11 cellular contexts compared by ENCODE assay signal in genomic region chr1:55244476-55245109, GRCh38. TPM values are rescaled to one million over a fixed set of nuclear protein-coding genes. Genes with fewer than 3 reads are reported as not detected.
A peak's percentile ranks its signal among the peaks of the same experiment; 100 is the strongest.
DNase-seq lines count a peak whose midpoint lies in the region; ATAC-seq and TF ChIP-seq lines count a peak whose summit lies in the region.
"Had no signal": no experiment of that assay in that cellular context is flagged by ENCODE, and none has a peak within 500 bp of the region (broad histone marks: within the 10 kb centered on the region; RNA-seq: fewer than 3 reads in every experiment).

No MANE protein-coding gene starts in this region.

- TF ChIP-seq RAD21 in IMR-90 (IDR thresholded peaks at IDR 0.05; ENCODE audit: low read length) = no peak

- WGBS in IMR-90 (ENCODE audit: extremely low coverage in 2 of 2, insufficient read length in 1 of 2), 2 experiments = no CpG with 5 or more reads among the region's 6 CpGs
- WGBS in gastroesophageal sphincter (ENCODE audit: low coverage in 1 of 2), 2 donors = 62 to 75% methylated on average over 6 of the region's 6 CpGs

- H3K23ac ChIP-seq in IMR-90 (ENCODE audit: low read depth, low read length) = no peak overlapping the region

- no peak overlapping the region for H3K14ac ChIP-seq in IMR-90 (replicated peaks; ENCODE audit: low read depth, low read length)

- H3K9me3 Mint-ChIP-seq in activated B cell treated with CpG ODN at 0.5 μM for 24 hours = no peaks in the 10 kb centered on the region

- H4K5ac ChIP-seq in IMR-90 (ENCODE audit: low read depth, low read length) = no peak overlapping the region

- H3K4ac ChIP-seq in IMR-90 (ENCODE audit: low read depth, low read length) = no peak overlapping the region

- no peak overlapping the region for H4K91ac ChIP-seq in IMR-90 (ENCODE audit: insufficient read depth, low read depth, low read length)

- no peak overlapping the region for H2AK5ac ChIP-seq in IMR-90 (ENCODE audit: low read depth, low read length)

- peaks cover 11% of the 10 kb centered on the region for H3K4me1 Mint-ChIP-seq in activated B cell treated with CpG ODN at 0.5 μM for 24 hours

- H3K36me3 ChIP-seq in IMR-90 (ENCODE audit: control insufficient read depth, insufficient read depth, low read length) = no peaks in the 10 kb centered on the region
- no peaks in the 10 kb centered on the region for H3K36me3 ChIP-seq in gastroesophageal sphincter
- H3K36me3 ChIP-seq: ovary had no signal

- H2BK120ac ChIP-seq in IMR-90 (ENCODE audit: low read depth, low read length) = no peak overlapping the region

- no peaks in the 10 kb centered on the region for H3K27me3 ChIP-seq in IMR-90 (ENCODE audit: control insufficient read depth, insufficient read depth, low read length)
- H3K27me3 ChIP-seq in gastroesophageal sphincter = no peaks in the 10 kb centered on the region
- H3K27me3 ChIP-seq: ovary had no signal

- H3K4me1 ChIP-seq in IMR-90 (ENCODE audit: control insufficient read depth, insufficient read depth, low read length) (peaks cover 2% of the 10 kb centered on the region; the same call in 1 of the 2 replicates), gastroesophageal sphincter (no peaks in the 10 kb centered on the region)

- H3K4me3 ChIP-seq in AG04449 (ENCODE audit: low read depth, low read length) (no peak overlapping the region), IMR-90 (ENCODE audit: insufficient read depth, low read depth, low read length) (no peak overlapping the region), gastroesophageal sphincter (no peak overlapping the region)
- H3K4me3 ChIP-seq: ovary had no signal

- no peak for TF ChIP-seq POLR2A in IMR-90 (IDR thresholded peaks at IDR 0.05; ENCODE audit: low read depth, low read length)
- TF ChIP-seq POLR2A in gastroesophageal sphincter (IDR thresholded peaks at IDR 0.05) = no peak

- no peaks in the 10 kb centered on the region for H3K36me3 Mint-ChIP-seq in activated B cell treated with CpG ODN at 0.5 μM for 24 hours (ENCODE audit: low read depth)

- no peaks in the 10 kb centered on the region for H4K20me1 ChIP-seq in IMR-90 (ENCODE audit: insufficient read depth, low read length)

- no peak overlapping the region for H2BK15ac ChIP-seq in IMR-90 (ENCODE audit: low read depth, low read length)

- H2AK9ac ChIP-seq in IMR-90 (replicated peaks; ENCODE audit: low read depth, low read length, poor library complexity) = no peak overlapping the region

- no peaks in the 10 kb centered on the region; the same call in 1 of the 2 replicates for H3K9me1 ChIP-seq in IMR-90 (ENCODE audit: insufficient read depth, low read length)

- dilution Hi-C loops in IMR-90 (cut with HindIII; ENCODE audit: low sequenced_read_pairs, unreplicated experiment) = no loop called here

- peak overlapping the region; percentile 4 for H3K27ac Mint-ChIP-seq in activated B cell treated with CpG ODN at 0.5 μM for 24 hours

- no peak for TF ChIP-seq CTCF in AG04449 (IDR thresholded peaks at IDR 0.05; ENCODE audit: insufficient read depth, low read length, missing control alignments)
- TF ChIP-seq CTCF in IMR-90 (conservative IDR thresholded peaks at IDR 0.05; ENCODE audit: low read depth, low read length) = no peak
- no peak for TF ChIP-seq CTCF in activated B cell treated with CpG ODN at 0.5 μM for 24 hours (IDR thresholded peaks at IDR 0.05)
- TF ChIP-seq CTCF in gastroesophageal sphincter (IDR thresholded peaks at IDR 0.05) = no peak

- POLR2A ChIA-PET in AG04449 (lab: Yijun Ruan, JAX) = interaction anchor here (0.7 to 0.8 kb wide), 2 partner anchors 21 to 180 kb away, joined by 3 to 4 read pairs; no protein-coding TSS in a partner anchor
- POLR2A ChIA-PET in IMR-90 (lab: Charles Lee; ENCODE audit: unreplicated experiment) = no interaction called here
- POLR2A ChIA-PET in activated B cell treated with CpG ODN at 0.5 μM for 24 hours (lab: Charles Lee) = interaction anchor here (0.6 to 1.0 kb wide), 3 partner anchors 8 to 16 kb away, joined by 3 to 4 read pairs (median 3); no protein-coding TSS in a partner anchor

- H2AFZ ChIP-seq in IMR-90 (replicated peaks; ENCODE audit: low read length, poor library complexity) = no peak overlapping the region

- H3K18ac ChIP-seq in IMR-90 (ENCODE audit: low read depth, low read length) = no peak overlapping the region

- H2BK5ac ChIP-seq in IMR-90 (ENCODE audit: low read depth, low read length, poor library complexity, severe bottlenecking) = no peak overlapping the region

- H3K79me1 ChIP-seq in IMR-90 (ENCODE audit: low read depth in 1 of 2, low read length in 2 of 2) = no peaks in the 10 kb centered on the region

- no peak overlapping the region for H3K56ac ChIP-seq in IMR-90 (ENCODE audit: extremely low read depth, insufficient read depth, low read length)

- no peak overlapping the region for H2BK20ac ChIP-seq in IMR-90 (ENCODE audit: low read depth, low read length)

- BruUV-seq in IMR-90 (replicated peaks; lab: Mats Ljungman, UMichigan) = no TSS peak

- peak; percentile 53 for ATAC-seq in IMR-90 (ENCODE audit: low read depth)
- ATAC-seq in activated B cell treated with CpG ODN at 0.5 μM for 24 hours (ENCODE audit: low read depth) = no peak
- no peak for ATAC-seq in gastroesophageal sphincter
- no peak for ATAC-seq in GM21360 (IDR thresholded peaks at IDR 0.05; ENCODE audit: unreplicated experiment)

- CTCF ChIA-PET in AG04449 (lab: Yijun Ruan, JAX) (interaction anchor here (2.0 kb wide), 1 partner anchor 33 kb away, joined by 8 read pairs; no protein-coding TSS in a partner anchor), IMR-90 (lab: Yijun Ruan, JAX) (interaction anchor here (1.1 kb wide), 1 partner anchor 44 kb away, joined by 4 read pairs; no protein-coding TSS in a partner anchor), activated B cell treated with CpG ODN at 0.5 μM for 24 hours (lab: Charles Lee) (interaction anchor here (0.7 kb wide), 1 partner anchor 29 kb away, joined by 3 read pairs; the partner anchor contains the start of gene USP24)

- intact Hi-C loops in IMR-90 (cut with micrococcal nuclease) (no loop called here), activated B cell treated with CpG ODN at 0.5 μM for 24 hours (cut with micrococcal nuclease) (loop anchor here (2.0 kb wide), 1 partner anchor 14 kb away; no protein-coding TSS in a partner anchor)

- in situ Hi-C loops in IMR-90 (cut with MboI; ENCODE audit: low sequenced_read_pairs) = no loop called here

- no peak overlapping the region for H3K4me2 ChIP-seq in IMR-90 (ENCODE audit: low read depth, low read length)

- no peak overlapping the region for H3K4me3 Mint-ChIP-seq in activated B cell treated with CpG ODN at 0.5 μM for 24 hours

- H3K9me3 ChIP-seq in IMR-90 (ENCODE audit: control insufficient read depth, insufficient read depth, low read length) = no peaks in the 10 kb centered on the region
- H3K9me3 ChIP-seq in gastroesophageal sphincter = no peaks in the 10 kb centered on the region
- H3K9me3 ChIP-seq: ovary had no signal

- no peak for TF ChIP-seq EP300 in gastroesophageal sphincter (IDR thresholded peaks at IDR 0.05)

- no peak overlapping the region for H3K9ac ChIP-seq in IMR-90 (ENCODE audit: low read depth, low read length)

- H3K27ac ChIP-seq in IMR-90 (ENCODE audit: insufficient read depth, low read length) (no peak overlapping the region), gastroesophageal sphincter (no peak overlapping the region)
- H3K27ac ChIP-seq: ovary had no signal

- DNase-seq in AG04449 (ENCODE audit: low read depth, low spot score) (peak; percentile 19), IMR-90 (peak; percentile 43), activated B cell treated with CpG ODN at 0.5 μM for 24 hours (no peak), iris pigment epithelial cell (ENCODE audit: low read depth) (peak; percentile 70), NCI-H82 (lab: John Stamatoyannopoulos, UW) (no peak)
- no peak for DNase-seq in activated CD8-positive, alpha-beta memory T cell treated with anti-CD3 and anti-CD28 coated beads, Interleukin-2, amount 50 U/mL, for 48 hours
- DNase-seq: NCI-H187 treated with DMSO at 0.1 percent for 48 hours; ovary; stimulated activated CD4-positive, alpha-beta T cell treated with anti-CD3 and anti-CD28 coated beads, Interleukin-4, amount 100 ng/mL, for 4 hours had no signal

- H4K8ac ChIP-seq in IMR-90 (ENCODE audit: low read depth in 2 of 2, low read length in 2 of 2) = no peak overlapping the region

- H3K27me3 Mint-ChIP-seq in activated B cell treated with CpG ODN at 0.5 μM for 24 hours = no peaks in the 10 kb centered on the region

TF ChIP-seq in IMR-90, 13 proteins besides CTCF, POLR2A, EP300 and RAD21:
- no peak for TF ChIP-seq FOS (IDR thresholded peaks at IDR 0.05; ENCODE audit: low read depth, low read length)
- TF ChIP-seq CEBPB (IDR thresholded peaks at IDR 0.05; ENCODE audit: low read depth, low read length) = peak; percentile 90
- no peak for TF ChIP-seq ELK1 (IDR thresholded peaks at IDR 0.05; ENCODE audit: borderline replicate concordance, low read depth, low read length)
- TF ChIP-seq SMC3 (IDR thresholded peaks at IDR 0.05; ENCODE audit: low read depth, low read length) = no peak
- TF ChIP-seq CHD1 (IDR thresholded peaks at IDR 0.05; ENCODE audit: low read depth, low read length) = no peak

RNA-seq across cellular contexts. Expression of gene USP24, which starts 29.4 kb away (rescaled TPM):
- 34.7 and 36.7 TPM in 2 replicates for total RNA-seq in IMR-90 (2012; rRNA removed)
- polyA plus RNA-seq in IMR-90 (2012; rRNA removed) = 6.4 and 8.4 TPM in 2 replicates
- 1.7 and 3.6 TPM in 2 replicates for polyA plus RNA-seq in IMR-90 (2012; cell fraction: cytosol; rRNA removed)
- 4.9 and 29.1 TPM in 2 replicates for polyA plus RNA-seq in IMR-90 (2012; cell fraction: nucleus; rRNA removed; ENCODE audit: low replicate concordance)
- 91.4 and 93.2 TPM in 2 replicates for total RNA-seq in activated B cell treated with CpG ODN at 0.5 μM for 24 hours
- total RNA-seq in gastroesophageal sphincter = 10 to 100 TPM; 36.8 to 54.8 (median 45.5) TPM

Comparison
In these comparisons a context has a peak if more than half of its experiments do, and no peak if none do; other contexts are left out.
1. DNase-seq: peak in AG04449 (single experiment), IMR-90 (single experiment) and iris pigment epithelial cell (single experiment); none in activated B cell treated with CpG ODN at 0.5 μM for 24 hours (single experiment), activated CD8-positive, alpha-beta memory T cell treated with anti-CD3 and anti-CD28 coated beads, Interleukin-2, amount 50 U/mL, for 48 hours (single experiment) and NCI-H82 (single experiment).